Comparison of ENCODE assay signal across 25 cellular contexts in genomic region chr6:19736066-19736465, GRCh38.
DNase-seq lines count a peak whose midpoint lies in the region; ATAC-seq and TF ChIP-seq lines count a peak whose summit lies in the region.
"Had no signal": no experiment of that assay in that cellular context is flagged by ENCODE, and none has a peak within 500 bp of the region (broad histone marks: within the 10 kb centered on the region; RNA-seq: fewer than 3 reads in every experiment).

No MANE protein-coding gene starts in this region.

- no peak overlapping the region for H3K4me2 ChIP-seq in MM.1S (ENCODE audit: low read depth, low read length)

- H3K4me1 ChIP-seq in MM.1S (ENCODE audit: low read length), result no peaks in the 10 kb centered on the region
- H3K4me1 ChIP-seq: heart left ventricle had no signal

- no peaks in the 10 kb centered on the region for H3K9me2 ChIP-seq in MM.1S (replicated peaks; ENCODE audit: insufficient read depth, low read length)

- TF ChIP-seq CTCF in MM.1S (IDR thresholded peaks at IDR 0.05; ENCODE audit: low read length), result no peak

- H4K20me1 ChIP-seq in MM.1S (ENCODE audit: insufficient read depth, low read length), result no peaks in the 10 kb centered on the region

- H3F3A ChIP-seq in MM.1S (ENCODE audit: insufficient read depth, low read length), result no peaks in the 10 kb centered on the region

- H2AFZ ChIP-seq in MM.1S (ENCODE audit: low read length), result no peak overlapping the region

- no peaks in the 10 kb centered on the region for H3K36me3 ChIP-seq in MM.1S (replicated peaks; ENCODE audit: insufficient read depth, low read length)
- H3K36me3 ChIP-seq: brain microvascular endothelial cell, heart left ventricle had no signal

- no peak for ATAC-seq in HG02885 (IDR thresholded peaks at IDR 0.05; ENCODE audit: poor library complexity, unreplicated experiment)
- ATAC-seq: heart left ventricle, Panc1 had no signal

- H3K27ac ChIP-seq in MM.1S (ENCODE audit: low read length), result no peak overlapping the region
- H3K27ac ChIP-seq: brain microvascular endothelial cell, heart left ventricle had no signal

- no peak overlapping the region for H3K4me3 ChIP-seq in MM.1S (ENCODE audit: low read length)
- H3K4me3 ChIP-seq: heart left ventricle had no signal

- peak; percentile 14 for DNase-seq in DMS79 treated with DMSO at 0.1 percent for 48 hours (lab: John Stamatoyannopoulos, UW)
- DNase-seq in DMS79 (lab: John Stamatoyannopoulos, UW), result no peak
- peak; percentile 48 for DNase-seq in NCI-H146 treated with DMSO at 0.1 percent for 48 hours (lab: John Stamatoyannopoulos, UW; ENCODE audit: unreplicated experiment)
- DNase-seq in NCI-H82 (lab: John Stamatoyannopoulos, UW), result peak; percentile 43
- DNase-seq in fibroblast of the conjunctiva (ENCODE audit: low read depth), result peak; percentile 13
- DNase-seq in ACHN, result no peak
- DNase-seq in MM.1S, result no peak
- DNase-seq: 8988T; activated CD4-positive, alpha-beta T cell treated with anti-CD3 and anti-CD28 coated beads for 4 hours; activated CD8-positive, alpha-beta memory T cell treated with anti-CD3 and anti-CD28 coated beads for 24 hours; activated gamma-delta T cell treated with Interleukin-2 at 50 U/mL for 16 hours; activated T-cell treated with anti-CD3 and anti-CD28 coated beads, Interleukin-2, amount 50 U/mL, for 1 hour; AML-193; brain microvascular endothelial cell; CD4-positive, alpha-beta memory T cell; DMS 273 treated with DMSO at 0.1 percent for 48 hours; GF-D8; heart left ventricle; KBM-7; MV-4-11; SIG-M5; T-helper 1 cell; trophoblast cell had no signal

- H3K9me3 ChIP-seq in MM.1S (replicated peaks; ENCODE audit: insufficient read depth, low read length), result no peaks in the 10 kb centered on the region
- H3K9me3 ChIP-seq: heart left ventricle had no signal

- in situ Hi-C loops in ACHN (cut with HindIII; ENCODE audit: low pct_ligation_motif_present, low pct_unique_long_range_greater_than_20kb, low sequenced_read_pairs), result no loop called here

- H3K79me2 ChIP-seq in MM.1S (ENCODE audit: low read length), result no peaks in the 10 kb centered on the region

- no peaks in the 10 kb centered on the region for H3K27me3 ChIP-seq in MM.1S (replicated peaks; ENCODE audit: insufficient read depth, low read length)
- H3K27me3 ChIP-seq: brain microvascular endothelial cell, heart left ventricle had no signal

- no peak overlapping the region for H3K9ac ChIP-seq in MM.1S (ENCODE audit: low read length)

Comparison
In these comparisons a context has a peak if more than half of its experiments do, and no peak if none do; other contexts are left out.
1. DNase-seq: peak in DMS79 treated with DMSO at 0.1 percent for 48 hours (single experiment), NCI-H146 treated with DMSO at 0.1 percent for 48 hours (single experiment), NCI-H82 (single experiment) and fibroblast of the conjunctiva (single experiment); none in DMS79 (single experiment), ACHN (single experiment) and MM.1S (single experiment).